Comparison of ENCODE assay signal across 23 cellular contexts in genomic region chrX:11214346-11215190, GRCh38.
"Had no signal": no experiment of that assay in that cellular context is flagged by ENCODE, and none has a peak within 500 bp of the region (broad histone marks: within the 10 kb centered on the region; RNA-seq: fewer than 3 reads in every experiment).

No MANE protein-coding gene starts in this region.

- H3K4me1 ChIP-seq: ascending aorta, body of pancreas had no signal

- H3K9me3 ChIP-seq: body of pancreas had no signal

- ATAC-seq: activated CD4-positive, alpha-beta T cell treated with anti-CD3 and anti-CD28 coated beads for 36 hours; activated T-cell treated with anti-CD3 and anti-CD28 coated beads, Interleukin-2, amount 50 U/mL, for 72 hours; body of pancreas; Right ventricle myocardium inferior had no signal

- DNase-seq: activated CD4-positive, alpha-beta memory T cell treated with anti-CD3 and anti-CD28 coated beads, Interleukin-2, amount 10 ng/mL, durations not matched to agents 7 days and 5 days; activated CD4-positive, alpha-beta T cell treated with anti-CD3 and anti-CD28 coated beads for 36 hours; activated CD4-positive, alpha-beta T cell treated with anti-CD3 and anti-CD28 coated beads, Interleukin-2, amount 50 U/mL, for 1 hour; activated CD4-positive, CD25-positive, alpha-beta regulatory T cell; activated CD8-positive, alpha-beta memory T cell treated with anti-CD3 and anti-CD28 coated beads, Interleukin-2, amount 50 U/mL, for 4 hours; activated naive CD4-positive, alpha-beta T cell; activated T-cell treated with anti-CD3 and anti-CD28 coated beads, Interleukin-2, amount 50 U/mL, for 72 hours; body of pancreas; NCI-H1092 treated with DMSO at 0.1 percent for 48 hours; NCI-H1417 treated with DMSO at 0.1 percent for 48 hours; NCI-H1694 treated with DMSO at 0.1 percent for 48 hours; NCI-H2029 treated with DMSO at 0.1 percent for 48 hours; NCI-H345; NCI-H510A; NCI-H526 treated with DMSO at 0.1 percent for 48 hours; NCI-H82; RPMI8226; SW 1271; T-helper 9 cell had no signal

- H3K36me3 ChIP-seq: ascending aorta had no signal

- H3K4me3 ChIP-seq: ascending aorta, body of pancreas, SK-N-MC had no signal

- H3K27ac ChIP-seq: ascending aorta, body of pancreas, KMS-11, SK-N-MC had no signal

- H3K27me3 ChIP-seq: ascending aorta, body of pancreas had no signal
